Comparison of ENCODE assay signal across 1 cellular context in the genomic region with DNA sequence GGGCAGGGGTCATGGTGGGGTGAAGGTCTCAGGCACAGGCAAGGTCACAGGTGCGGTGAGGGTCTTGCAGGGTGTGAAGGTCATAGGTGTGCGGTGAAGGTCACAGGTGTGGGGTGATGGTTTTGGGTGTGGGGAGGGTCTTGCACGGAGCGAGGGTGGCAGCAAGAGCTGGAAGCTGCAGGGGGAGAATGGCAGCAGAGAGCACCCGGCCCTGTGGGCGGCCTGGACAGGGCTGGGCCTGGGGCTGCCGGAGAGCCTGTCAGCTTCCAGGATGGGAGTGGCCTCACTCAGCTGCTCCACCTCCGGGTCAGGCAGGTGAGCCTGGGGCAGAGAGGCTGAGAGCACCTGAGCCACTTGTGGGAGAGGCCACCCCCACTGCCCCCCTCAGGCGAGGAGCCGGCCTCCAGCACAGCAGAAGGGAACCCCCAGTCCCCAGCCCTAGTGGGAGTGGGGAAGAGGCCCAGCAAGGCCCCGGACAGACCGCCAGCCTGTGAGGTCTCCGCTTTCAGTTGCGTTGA.
TF ChIP-seq lines count a peak whose summit lies in the region.

No MANE protein-coding gene starts in this region.

TF ChIP-seq in H1, 55 proteins besides CTCF, POLR2A, EP300 and RAD21:
- no peak for TF ChIP-seq CBX5 (IDR thresholded peaks at IDR 0.05; ENCODE audit: low read depth, low read length)
- TF ChIP-seq GTF2F1 (IDR thresholded peaks at IDR 0.05; ENCODE audit: borderline replicate concordance, low read depth, low read length): no peak
- TF ChIP-seq, protein P1, sequence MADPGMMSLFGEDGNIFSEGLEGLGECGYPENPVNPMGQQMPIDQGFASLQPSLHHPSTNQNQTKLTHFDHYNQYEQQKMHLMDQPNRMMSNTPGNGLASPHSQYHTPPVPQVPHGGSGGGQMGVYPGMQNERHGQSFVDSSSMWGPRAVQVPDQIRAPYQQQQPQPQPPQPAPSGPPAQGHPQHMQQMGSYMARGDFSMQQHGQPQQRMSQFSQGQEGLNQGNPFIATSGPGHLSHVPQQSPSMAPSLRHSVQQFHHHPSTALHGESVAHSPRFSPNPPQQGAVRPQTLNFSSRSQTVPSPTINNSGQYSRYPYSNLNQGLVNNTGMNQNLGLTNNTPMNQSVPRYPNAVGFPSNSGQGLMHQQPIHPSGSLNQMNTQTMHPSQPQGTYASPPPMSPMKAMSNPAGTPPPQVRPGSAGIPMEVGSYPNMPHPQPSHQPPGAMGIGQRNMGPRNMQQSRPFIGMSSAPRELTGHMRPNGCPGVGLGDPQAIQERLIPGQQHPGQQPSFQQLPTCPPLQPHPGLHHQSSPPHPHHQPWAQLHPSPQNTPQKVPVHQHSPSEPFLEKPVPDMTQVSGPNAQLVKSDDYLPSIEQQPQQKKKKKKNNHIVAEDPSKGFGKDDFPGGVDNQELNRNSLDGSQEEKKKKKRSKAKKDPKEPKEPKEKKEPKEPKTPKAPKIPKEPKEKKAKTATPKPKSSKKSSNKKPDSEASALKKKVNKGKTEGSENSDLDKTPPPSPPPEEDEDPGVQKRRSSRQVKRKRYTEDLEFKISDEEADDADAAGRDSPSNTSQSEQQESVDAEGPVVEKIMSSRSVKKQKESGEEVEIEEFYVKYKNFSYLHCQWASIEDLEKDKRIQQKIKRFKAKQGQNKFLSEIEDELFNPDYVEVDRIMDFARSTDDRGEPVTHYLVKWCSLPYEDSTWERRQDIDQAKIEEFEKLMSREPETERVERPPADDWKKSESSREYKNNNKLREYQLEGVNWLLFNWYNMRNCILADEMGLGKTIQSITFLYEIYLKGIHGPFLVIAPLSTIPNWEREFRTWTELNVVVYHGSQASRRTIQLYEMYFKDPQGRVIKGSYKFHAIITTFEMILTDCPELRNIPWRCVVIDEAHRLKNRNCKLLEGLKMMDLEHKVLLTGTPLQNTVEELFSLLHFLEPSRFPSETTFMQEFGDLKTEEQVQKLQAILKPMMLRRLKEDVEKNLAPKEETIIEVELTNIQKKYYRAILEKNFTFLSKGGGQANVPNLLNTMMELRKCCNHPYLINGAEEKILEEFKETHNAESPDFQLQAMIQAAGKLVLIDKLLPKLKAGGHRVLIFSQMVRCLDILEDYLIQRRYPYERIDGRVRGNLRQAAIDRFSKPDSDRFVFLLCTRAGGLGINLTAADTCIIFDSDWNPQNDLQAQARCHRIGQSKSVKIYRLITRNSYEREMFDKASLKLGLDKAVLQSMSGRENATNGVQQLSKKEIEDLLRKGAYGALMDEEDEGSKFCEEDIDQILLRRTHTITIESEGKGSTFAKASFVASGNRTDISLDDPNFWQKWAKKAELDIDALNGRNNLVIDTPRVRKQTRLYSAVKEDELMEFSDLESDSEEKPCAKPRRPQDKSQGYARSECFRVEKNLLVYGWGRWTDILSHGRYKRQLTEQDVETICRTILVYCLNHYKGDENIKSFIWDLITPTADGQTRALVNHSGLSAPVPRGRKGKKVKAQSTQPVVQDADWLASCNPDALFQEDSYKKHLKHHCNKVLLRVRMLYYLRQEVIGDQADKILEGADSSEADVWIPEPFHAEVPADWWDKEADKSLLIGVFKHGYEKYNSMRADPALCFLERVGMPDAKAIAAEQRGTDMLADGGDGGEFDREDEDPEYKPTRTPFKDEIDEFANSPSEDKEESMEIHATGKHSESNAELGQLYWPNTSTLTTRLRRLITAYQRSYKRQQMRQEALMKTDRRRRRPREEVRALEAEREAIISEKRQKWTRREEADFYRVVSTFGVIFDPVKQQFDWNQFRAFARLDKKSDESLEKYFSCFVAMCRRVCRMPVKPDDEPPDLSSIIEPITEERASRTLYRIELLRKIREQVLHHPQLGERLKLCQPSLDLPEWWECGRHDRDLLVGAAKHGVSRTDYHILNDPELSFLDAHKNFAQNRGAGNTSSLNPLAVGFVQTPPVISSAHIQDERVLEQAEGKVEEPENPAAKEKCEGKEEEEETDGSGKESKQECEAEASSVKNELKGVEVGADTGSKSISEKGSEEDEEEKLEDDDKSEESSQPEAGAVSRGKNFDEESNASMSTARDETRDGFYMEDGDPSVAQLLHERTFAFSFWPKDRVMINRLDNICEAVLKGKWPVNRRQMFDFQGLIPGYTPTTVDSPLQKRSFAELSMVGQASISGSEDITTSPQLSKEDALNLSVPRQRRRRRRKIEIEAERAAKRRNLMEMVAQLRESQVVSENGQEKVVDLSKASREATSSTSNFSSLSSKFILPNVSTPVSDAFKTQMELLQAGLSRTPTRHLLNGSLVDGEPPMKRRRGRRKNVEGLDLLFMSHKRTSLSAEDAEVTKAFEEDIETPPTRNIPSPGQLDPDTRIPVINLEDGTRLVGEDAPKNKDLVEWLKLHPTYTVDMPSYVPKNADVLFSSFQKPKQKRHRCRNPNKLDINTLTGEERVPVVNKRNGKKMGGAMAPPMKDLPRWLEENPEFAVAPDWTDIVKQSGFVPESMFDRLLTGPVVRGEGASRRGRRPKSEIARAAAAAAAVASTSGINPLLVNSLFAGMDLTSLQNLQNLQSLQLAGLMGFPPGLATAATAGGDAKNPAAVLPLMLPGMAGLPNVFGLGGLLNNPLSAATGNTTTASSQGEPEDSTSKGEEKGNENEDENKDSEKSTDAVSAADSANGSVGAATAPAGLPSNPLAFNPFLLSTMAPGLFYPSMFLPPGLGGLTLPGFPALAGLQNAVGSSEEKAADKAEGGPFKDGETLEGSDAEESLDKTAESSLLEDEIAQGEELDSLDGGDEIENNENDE (IDR thresholded peaks at IDR 0.05; ENCODE audit: insufficient replicate concordance, low read length): no peak
- no peak for TF ChIP-seq PHF8 (conservative IDR thresholded peaks at IDR 0.05; ENCODE audit: low read depth, low read length)
- TF ChIP-seq, protein P2, sequence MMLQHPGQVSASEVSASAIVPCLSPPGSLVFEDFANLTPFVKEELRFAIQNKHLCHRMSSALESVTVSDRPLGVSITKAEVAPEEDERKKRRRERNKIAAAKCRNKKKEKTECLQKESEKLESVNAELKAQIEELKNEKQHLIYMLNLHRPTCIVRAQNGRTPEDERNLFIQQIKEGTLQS (IDR thresholded peaks at IDR 0.05; ENCODE audit: insufficient read depth, low read depth, low read length): no peak
- TF ChIP-seq, protein P3, sequence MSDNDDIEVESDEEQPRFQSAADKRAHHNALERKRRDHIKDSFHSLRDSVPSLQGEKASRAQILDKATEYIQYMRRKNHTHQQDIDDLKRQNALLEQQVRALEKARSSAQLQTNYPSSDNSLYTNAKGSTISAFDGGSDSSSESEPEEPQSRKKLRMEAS (IDR thresholded peaks at IDR 0.05): no peak
- no peak for TF ChIP-seq CREB1 (IDR thresholded peaks at IDR 0.05)
- no peak for TF ChIP-seq EGR1 (IDR thresholded peaks at IDR 0.05; ENCODE audit: borderline replicate concordance, low read depth, low read length)
- no peak for TF ChIP-seq TEAD4 (IDR thresholded peaks at IDR 0.05; ENCODE audit: low read depth, low read length)
- TF ChIP-seq ZNF274 (IDR thresholded peaks at IDR 0.05; ENCODE audit: borderline replicate concordance, extremely low read depth, low read length): no peak
- no peak for TF ChIP-seq RXRA (IDR thresholded peaks at IDR 0.05; ENCODE audit: insufficient read depth, low read depth, low read length)
- no peak for TF ChIP-seq SAP30 (IDR thresholded peaks at IDR 0.05; ENCODE audit: insufficient read depth, insufficient replicate concordance, low read length)
- TF ChIP-seq, protein P4, sequence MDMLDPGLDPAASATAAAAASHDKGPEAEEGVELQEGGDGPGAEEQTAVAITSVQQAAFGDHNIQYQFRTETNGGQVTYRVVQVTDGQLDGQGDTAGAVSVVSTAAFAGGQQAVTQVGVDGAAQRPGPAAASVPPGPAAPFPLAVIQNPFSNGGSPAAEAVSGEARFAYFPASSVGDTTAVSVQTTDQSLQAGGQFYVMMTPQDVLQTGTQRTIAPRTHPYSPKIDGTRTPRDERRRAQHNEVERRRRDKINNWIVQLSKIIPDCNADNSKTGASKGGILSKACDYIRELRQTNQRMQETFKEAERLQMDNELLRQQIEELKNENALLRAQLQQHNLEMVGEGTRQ (IDR thresholded peaks at IDR 0.05; ENCODE audit: low read length): no peak
- no peak for TF ChIP-seq SP2 (IDR thresholded peaks at IDR 0.05; ENCODE audit: low read length)
- no peak for TF ChIP-seq TBP (IDR thresholded peaks at IDR 0.05; ENCODE audit: low read depth, low read length)
TF ChIP-seq in H1: peak in this region for 0.
